In genomic region chr4:88091378-88091777, GRCh38 we compare ENCODE assay signal across 26 cellular contexts.
DNase-seq lines count a peak whose midpoint lies in the region; ATAC-seq and TF ChIP-seq lines count a peak whose summit lies in the region.
"Had no signal": no experiment of that assay in that cellular context is flagged by ENCODE, and none has a peak within 500 bp of the region (broad histone marks: within the 10 kb centered on the region; RNA-seq: fewer than 3 reads in every experiment).

No MANE protein-coding gene starts in this region.

- CTCF ChIA-PET in activated CD4-positive, alpha-beta memory T cell treated with anti-CD3 and anti-CD28 coated beads, Interleukin-2, amount 10 ng/mL, durations not matched to agents 7 days and 5 days (lab: Charles Lee) = interaction anchor here (0.5 kb wide), 1 partner anchor 126 kb away, joined by 3 read pairs; no protein-coding TSS in a partner anchor
- CTCF ChIA-PET in CD8-positive, alpha-beta memory T cell (lab: Charles Lee) = no interaction called here

- DNase-seq in left ventricle myocardium superior (no peak), right atrium auricular region (ENCODE audit: low spot score) (no peak), fibroblast of the aortic adventitia (ENCODE audit: low read depth) (peak; percentile 45), gastrocnemius medialis (no peak)
- DNase-seq in activated CD4-positive, alpha-beta memory T cell treated with anti-CD3 and anti-CD28 coated beads, Interleukin-2, amount 10 ng/mL, durations not matched to agents 7 days and 5 days = no peak
- no peak for DNase-seq in CD8-positive, alpha-beta memory T cell
- DNase-seq: 8988T; ACHN; CD4-positive, alpha-beta T cell; COR-L47; HFFc6; Karpas-422; MV-4-11; NCI-H1105 treated with DMSO at 0.1 percent for 48 hours; NCI-H146; NCI-H1930; NCI-H2107; NCI-H446; NCI-H524 treated with DMSO at 0.1 percent for 48 hours; NCI-H774; NK-92 treated with Interleukin-12 subunit alpha and Interleukin-12 subunit beta, amount 100 ng/mL, for 24 hours; PC-3 had no signal

- no peaks in the 10 kb centered on the region for H3K36me3 Mint-ChIP-seq in activated CD4-positive, alpha-beta memory T cell treated with anti-CD3 and anti-CD28 coated beads, Interleukin-2, amount 10 ng/mL, durations not matched to agents 7 days and 5 days (ENCODE audit: low read depth)
- no peaks in the 10 kb centered on the region for H3K36me3 Mint-ChIP-seq in CD8-positive, alpha-beta memory T cell

- ATAC-seq in left ventricle myocardium superior (peak; percentile 29), gastrocnemius medialis (peak; percentile 77 to 94), GM21390 (IDR thresholded peaks at IDR 0.05; ENCODE audit: unreplicated experiment) (no peak)
- ATAC-seq: GM23338, HepG2, PC-3 had no signal

- intact Hi-C loops in left ventricle myocardium superior (cut with micrococcal nuclease) (no loop called here), gastrocnemius medialis (cut with DNase I; ENCODE audit: low total_unique reads) (no loop called here)

- in situ Hi-C loops in gastrocnemius medialis (cut with MboI; ENCODE audit: low sequenced_read_pairs in 4 of 4) = no loop called here

- H3K36me3 ChIP-seq in right atrium auricular region = no peaks in the 10 kb centered on the region
- no peaks in the 10 kb centered on the region for H3K36me3 ChIP-seq in gastrocnemius medialis
- H3K36me3 ChIP-seq in CD8-positive, alpha-beta memory T cell (ENCODE audit: insufficient read depth, low read length) = no peaks in the 10 kb centered on the region
- H3K36me3 ChIP-seq: HAP-1 had no signal

- no peaks in the 10 kb centered on the region for H3K27me3 ChIP-seq in right atrium auricular region
- no peaks in the 10 kb centered on the region for H3K27me3 ChIP-seq in gastrocnemius medialis
- H3K27me3 ChIP-seq in CD8-positive, alpha-beta memory T cell (ENCODE audit: insufficient read depth, low read length, poor library complexity, severe bottlenecking) = no peaks in the 10 kb centered on the region

- H3K27ac ChIP-seq in right atrium auricular region (no peak overlapping the region), gastrocnemius medialis (peak overlapping the region in 3 of 4 donors; percentile 11 to 18 (median 12))
- no peak overlapping the region for H3K27ac ChIP-seq in CD8-positive, alpha-beta memory T cell (ENCODE audit: low read depth, low read length)

- TF ChIP-seq POLR2A in gastrocnemius medialis (IDR thresholded peaks at IDR 0.05) = no peak

- H3K4me1 ChIP-seq in right atrium auricular region (no peaks in the 10 kb centered on the region), gastrocnemius medialis (peaks cover 8 to 13% of the 10 kb centered on the region in 2 donors)
- H3K4me1 ChIP-seq in CD8-positive, alpha-beta memory T cell (ENCODE audit: insufficient read depth, low read length) = no peaks in the 10 kb centered on the region

- POLR2A ChIA-PET in activated CD4-positive, alpha-beta memory T cell treated with anti-CD3 and anti-CD28 coated beads, Interleukin-2, amount 10 ng/mL, durations not matched to agents 7 days and 5 days (lab: Charles Lee) = no interaction called here
- POLR2A ChIA-PET in CD8-positive, alpha-beta memory T cell (lab: Charles Lee) = no interaction called here

- H3K4me1 Mint-ChIP-seq in activated CD4-positive, alpha-beta memory T cell treated with anti-CD3 and anti-CD28 coated beads, Interleukin-2, amount 10 ng/mL, durations not matched to agents 7 days and 5 days = no peaks in the 10 kb centered on the region
- no peaks in the 10 kb centered on the region for H3K4me1 Mint-ChIP-seq in CD8-positive, alpha-beta memory T cell

- no peaks in the 10 kb centered on the region for H3K9me3 Mint-ChIP-seq in activated CD4-positive, alpha-beta memory T cell treated with anti-CD3 and anti-CD28 coated beads, Interleukin-2, amount 10 ng/mL, durations not matched to agents 7 days and 5 days
- no peaks in the 10 kb centered on the region for H3K9me3 Mint-ChIP-seq in CD8-positive, alpha-beta memory T cell
- H3K9me3 Mint-ChIP-seq: CD4-positive, alpha-beta T cell; GM23338; HFFc6 had no signal

- peaks cover 5% of the 10 kb centered on the region for H3K27me3 Mint-ChIP-seq in activated CD4-positive, alpha-beta memory T cell treated with anti-CD3 and anti-CD28 coated beads, Interleukin-2, amount 10 ng/mL, durations not matched to agents 7 days and 5 days
- H3K27me3 Mint-ChIP-seq in CD8-positive, alpha-beta memory T cell = peaks cover 0 to 4% of the 10 kb centered on the region in 2 donors
- H3K27me3 Mint-ChIP-seq: CD4-positive, alpha-beta T cell had no signal

- H3K4me3 ChIP-seq in right atrium auricular region = no peak overlapping the region
- H3K4me3 ChIP-seq in fibroblast of the aortic adventitia (ENCODE audit: low read depth, low read length) = no peak overlapping the region
- no peak overlapping the region for H3K4me3 ChIP-seq in gastrocnemius medialis
- no peak overlapping the region for H3K4me3 ChIP-seq in CD8-positive, alpha-beta memory T cell (ENCODE audit: low read length)
- H3K4me3 ChIP-seq: GM23338, HAP-1 had no signal

- TF ChIP-seq CTCF in right atrium auricular region (IDR thresholded peaks at IDR 0.05) (no peak), fibroblast of the aortic adventitia (IDR thresholded peaks at IDR 0.05; ENCODE audit: insufficient read depth, low read length) (no peak), gastrocnemius medialis (IDR thresholded peaks at IDR 0.05 in 4 of 5, conservative IDR thresholded peaks at IDR 0.05 in 1 of 5) (no peak)

- no peak overlapping the region for H3K27ac Mint-ChIP-seq in activated CD4-positive, alpha-beta memory T cell treated with anti-CD3 and anti-CD28 coated beads, Interleukin-2, amount 10 ng/mL, durations not matched to agents 7 days and 5 days
- H3K27ac Mint-ChIP-seq in CD8-positive, alpha-beta memory T cell = peak overlapping the region in 1 of 8 donors; percentile 10
- H3K27ac Mint-ChIP-seq: CD4-positive, alpha-beta T cell; GM23338; HFFc6 had no signal

- H3K9me3 ChIP-seq in right atrium auricular region (no peaks in the 10 kb centered on the region), gastrocnemius medialis (no peaks in the 10 kb centered on the region)
- H3K9me3 ChIP-seq in CD8-positive, alpha-beta memory T cell (ENCODE audit: low read length) = no peaks in the 10 kb centered on the region
- H3K9me3 ChIP-seq: HAP-1 had no signal

- H3K4me3 Mint-ChIP-seq in activated CD4-positive, alpha-beta memory T cell treated with anti-CD3 and anti-CD28 coated beads, Interleukin-2, amount 10 ng/mL, durations not matched to agents 7 days and 5 days = no peak overlapping the region
- no peak overlapping the region for H3K4me3 Mint-ChIP-seq in CD8-positive, alpha-beta memory T cell
- H3K4me3 Mint-ChIP-seq: CD4-positive, alpha-beta T cell; GM23338; HFFc6 had no signal

Comparison
In these comparisons a context has a peak if more than half of its experiments do, and no peak if none do; other contexts are left out.
1. H3K27ac ChIP-seq: peak in gastrocnemius medialis (3 of 4); none in right atrium auricular region (0 of 2) and CD8-positive, alpha-beta memory T cell (single experiment).